Comparison of ENCODE assay signal across 17 cellular contexts in genomic region chr2:182144780-182145170, GRCh38.
A peak's percentile ranks its signal among the peaks of the same experiment; 100 is the strongest.
DNase-seq lines count a peak whose midpoint lies in the region; ATAC-seq and TF ChIP-seq lines count a peak whose summit lies in the region.
"Had no signal": no experiment of that assay in that cellular context is flagged by ENCODE, and none has a peak within 500 bp of the region (broad histone marks: within the 10 kb centered on the region; RNA-seq: fewer than 3 reads in every experiment).

No MANE protein-coding gene starts in this region.

- intact Hi-C loops in tibial artery (cut with DNase I; ENCODE audit: low total_unique reads), result no loop called here

- in situ Hi-C loops in brain microvascular endothelial cell (cut with HindIII; ENCODE audit: low pct_ligation_motif_present, low sequenced_read_pairs), result no loop called here

- peaks cover 0 to 39% (median 13%) of the 10 kb centered on the region in 4 donors for H3K4me1 ChIP-seq in tibial artery
- H3K4me1 ChIP-seq: breast epithelium, tibial nerve had no signal

- ATAC-seq in HG02884 (IDR thresholded peaks at IDR 0.05; ENCODE audit: unreplicated experiment) (no peak), GM19035 (IDR thresholded peaks at IDR 0.05; ENCODE audit: unreplicated experiment) (no peak)
- ATAC-seq: esophagus mucosa, natural killer cell had no signal

- H3K27me3 ChIP-seq in brain microvascular endothelial cell (replicated peaks), result no peaks in the 10 kb centered on the region
- no peaks in the 10 kb centered on the region for H3K27me3 ChIP-seq in tibial artery
- H3K27me3 ChIP-seq: breast epithelium, tibial nerve had no signal

- H3K27ac ChIP-seq in brain microvascular endothelial cell (no peak overlapping the region), tibial artery (peak overlapping the region; percentile 21 to 38)
- H3K27ac ChIP-seq: 22Rv1, breast epithelium, skin epidermis, tibial nerve had no signal

- DNase-seq in DMS 273 (lab: John Stamatoyannopoulos, UW; ENCODE audit: unreplicated experiment) (peak; percentile 8), DMS 273 treated with DMSO at 0.1 percent for 48 hours (lab: John Stamatoyannopoulos, UW) (no peak), brain microvascular endothelial cell (peak; percentile 46), hepatic stellate cell (ENCODE audit: low spot score) (peak; percentile 13), tibial artery (no peak), NCI-H2171 (lab: John Stamatoyannopoulos, UW) (no peak)
- DNase-seq: activated CD4-positive, alpha-beta T cell treated with anti-CD3 and anti-CD28 coated beads, Interleukin-2, amount 10 ng/mL, durations not matched to agents 7 days and 5 days; natural killer cell; NCI-H1436 treated with DMSO at 0.1 percent for 48 hours; T-helper 1 cell had no signal

- TF ChIP-seq CTCF in brain microvascular endothelial cell (IDR thresholded peaks at IDR 0.05; ENCODE audit: low read depth, low read length, missing control alignments), result no peak
- no peak for TF ChIP-seq CTCF in tibial artery (IDR thresholded peaks at IDR 0.05)

- H3K9me3 ChIP-seq in tibial artery, result no peaks in the 10 kb centered on the region
- H3K9me3 ChIP-seq: breast epithelium, tibial nerve had no signal

- H3K4me3 ChIP-seq in brain microvascular endothelial cell (ENCODE audit: low read depth, low read length) (no peak overlapping the region), tibial artery (no peak overlapping the region)
- H3K4me3 ChIP-seq: breast epithelium, skin epidermis, tibial nerve had no signal

- H3K36me3 ChIP-seq in brain microvascular endothelial cell (replicated peaks) (no peaks in the 10 kb centered on the region), tibial artery (no peaks in the 10 kb centered on the region)
- H3K36me3 ChIP-seq: breast epithelium, tibial nerve had no signal

Comparison
In these comparisons a context has a peak if more than half of its experiments do, and no peak if none do; other contexts are left out.
1. DNase-seq: peak in DMS 273 (single experiment), brain microvascular endothelial cell (single experiment) and hepatic stellate cell (single experiment); none in DMS 273 treated with DMSO at 0.1 percent for 48 hours (single experiment), tibial artery (0 of 2) and NCI-H2171 (single experiment).